16 cellular contexts compared by ENCODE assay signal in genomic region chr22:46580940-46581579, GRCh38. TPM values are rescaled to one million over a fixed set of nuclear protein-coding genes. Genes with fewer than 3 reads are reported as not detected.
DNase-seq lines count a peak whose midpoint lies in the region; ATAC-seq, FAIRE-seq and TF ChIP-seq lines count a peak whose summit lies in the region.
"Had no signal": no experiment of that assay in that cellular context is flagged by ENCODE, and none has a peak within 500 bp of the region (broad histone marks: within the 10 kb centered on the region; RNA-seq: fewer than 3 reads in every experiment).

No MANE protein-coding gene starts in this region.

- H2AK5ac ChIP-seq in H1 (ENCODE audit: low read depth, low read length) = no peak overlapping the region
- no peak overlapping the region for H2AK5ac ChIP-seq in neuronal stem cell (ENCODE audit: low read depth, low read length)

- H4K8ac ChIP-seq in H1 (ENCODE audit: extremely low read depth, insufficient read depth, low read length) = no peak overlapping the region
- no peak overlapping the region for H4K8ac ChIP-seq in neuronal stem cell (ENCODE audit: low read depth, low read length)

- POLR2A ChIA-PET in CD4-positive, alpha-beta T cell (lab: Charles Lee) = no interaction called here
- POLR2A ChIA-PET in H1 (lab: Charles Lee; ENCODE audit: partially characterized antibody) = interaction anchor here (1.5 kb wide), 1 partner anchor 180 kb away, joined by 3 read pairs; no protein-coding TSS in a partner anchor

- H2BK5ac ChIP-seq in H1 (ENCODE audit: low read depth, low read length) (0 out of 2 replicates have a peak overlapping the region, but pooled peaks have one; percentile 35), neuronal stem cell (ENCODE audit: low read length) (no peak overlapping the region)

- no peak for TF ChIP-seq RAD21 in H1 (IDR thresholded peaks at IDR 0.05 in 1 of 2, conservative IDR thresholded peaks at IDR 0.05 in 1 of 2; ENCODE audit: low read depth in 2 of 2, low read length in 2 of 2)

- WGBS in H1 (ENCODE audit: extremely low coverage in 1 of 2, insufficient coverage in 1 of 2, insufficient read length in 1 of 2, insufficient replicate concordance in 2 of 2, low coverage in 1 of 2, low lambda C conversion rate in 2 of 2, missing lambda C conversion rate in 1 of 2), 2 experiments = 94% methylated on average over 11 of the region's 13 CpGs; no CpG with 5 or more reads in 1 of the 2 experiments
- no CpG with 5 or more reads among the region's 13 CpGs for WGBS in neuronal stem cell (ENCODE audit: extremely low coverage in 2 of 2, insufficient read length in 2 of 2, insufficient replicate concordance in 1 of 2), 2 donors

- no peak for ATAC-seq in CD4-positive, alpha-beta T cell (ENCODE audit: poor library complexity)
- no peak for ATAC-seq in GM21619 (IDR thresholded peaks at IDR 0.05; ENCODE audit: unreplicated experiment)

- H3K14ac ChIP-seq in H1 (ENCODE audit: insufficient read length) = no peak overlapping the region
- H3K14ac ChIP-seq in neuronal stem cell (ENCODE audit: low read length) = no peak overlapping the region

- no peak overlapping the region for H3K56ac ChIP-seq in H1 (replicated peaks; ENCODE audit: insufficient read length, low read depth, low read length)

- CTCF ChIA-PET in CD4-positive, alpha-beta T cell (lab: Charles Lee) = no interaction called here
- CTCF ChIA-PET in H1 (lab: Charles Lee; ENCODE audit: partially characterized antibody) = interaction anchor here (0.9 to 1.9 kb wide), 4 partner anchors 9 to 55 kb away, joined by 3 to 7 read pairs (median 4); no protein-coding TSS in a partner anchor

- intact Hi-C loops in CD4-positive, alpha-beta T cell (cut with DNase I, micrococcal nuclease) = no loop called here

- H3K9me3 ChIP-seq in CD4-positive, alpha-beta T cell (ENCODE audit: control insufficient read depth, low read length) = no peaks in the 10 kb centered on the region
- H3K9me3 ChIP-seq in H1 (ENCODE audit: insufficient read depth in 2 of 2, low read depth in 1 of 2, low read length in 1 of 2) (no peaks in the 10 kb centered on the region), neuronal stem cell (replicated peaks in 1 of 2; ENCODE audit: control insufficient read depth in 2 of 2, insufficient read depth in 1 of 2, low read depth in 1 of 2, low read length in 2 of 2) (peaks cover 0 to 2% of the 10 kb centered on the region in 2 donors)
- H3K9me3 ChIP-seq: neutrophil had no signal

- H3K4me1 ChIP-seq in H1 (replicated peaks in 1 of 4; ENCODE audit: control insufficient read depth in 3 of 4, insufficient read depth in 4 of 4, low read length in 3 of 4) = peaks cover 0 to 34% (median 22%) of the 10 kb centered on the region in 4 experiments; a peak in 6 of 7 replicates
- H3K4me1 ChIP-seq in neuronal stem cell (ENCODE audit: control insufficient read depth in 2 of 2, insufficient read depth in 1 of 2, low read depth in 1 of 2, low read length in 2 of 2) = peaks cover 26 to 36% of the 10 kb centered on the region in 2 donors

- H3K27ac Mint-ChIP-seq in CD4-positive, alpha-beta T cell = no peak overlapping the region

- H3K4ac ChIP-seq in H1 (replicated peaks; ENCODE audit: insufficient read length, low read depth, low read length) (no peak overlapping the region), neuronal stem cell (ENCODE audit: low read length) (no peak overlapping the region)

- H3K9ac ChIP-seq in H1 (replicated peaks in 1 of 4; ENCODE audit: extremely low read depth in 1 of 4, low read depth in 3 of 4, low read length in 3 of 4) (no peak overlapping the region), neuronal stem cell (ENCODE audit: low read depth, low read length, poor library complexity) (no peak overlapping the region)

- no peak overlapping the region for H3K27ac ChIP-seq in CD4-positive, alpha-beta T cell (ENCODE audit: low read depth, low read length)
- H3K27ac ChIP-seq in H1 (ENCODE audit: low read depth, low read length) (no peak overlapping the region), neuronal stem cell (replicated peaks; ENCODE audit: low read length) (no peak overlapping the region)
- H3K27ac ChIP-seq: neutrophil had no signal

- H4K91ac ChIP-seq in H1 (replicated peaks; ENCODE audit: insufficient read length, low read length) (no peak overlapping the region), neuronal stem cell (ENCODE audit: low read depth, low read length, poor library complexity) (no peak overlapping the region)

- no peak for TF ChIP-seq CTCF in CD4-positive, alpha-beta T cell (IDR thresholded peaks at IDR 0.05)
- no peak for TF ChIP-seq CTCF in H1 (IDR thresholded peaks at IDR 0.05; ENCODE audit: control extremely low read depth in 1 of 3, insufficient read depth in 1 of 3, low read depth in 1 of 3, low read length in 3 of 3)

- no peaks in the 10 kb centered on the region for H3K27me3 ChIP-seq in CD4-positive, alpha-beta T cell (ENCODE audit: control insufficient read depth, insufficient read depth, low read length)
- H3K27me3 ChIP-seq in H1 (replicated peaks in 1 of 4; ENCODE audit: control insufficient read depth in 3 of 4, extremely low read depth in 1 of 4, insufficient read depth in 3 of 4, low read length in 3 of 4) (peaks cover 0 to 11% (median 5%) of the 10 kb centered on the region in 4 experiments; a peak in 4 of 7 replicates), neuronal stem cell (ENCODE audit: control insufficient read depth in 3 of 3, insufficient read depth in 3 of 3, low read depth in 1 of 3, low read length in 3 of 3) (peaks cover 0 to 30% (median 0%) of the 10 kb centered on the region in 3 experiments)
- H3K27me3 ChIP-seq: neutrophil had no signal

- H2BK20ac ChIP-seq in H1 (ENCODE audit: low read length) = no peak overlapping the region

- peak overlapping the region; percentile 11 for H3K4me3 Mint-ChIP-seq in CD4-positive, alpha-beta T cell

- no peaks in the 10 kb centered on the region for H3K9me3 Mint-ChIP-seq in CD4-positive, alpha-beta T cell

- H3K36me3 Mint-ChIP-seq in CD4-positive, alpha-beta T cell (ENCODE audit: low read depth) = peaks cover 7% of the 10 kb centered on the region

- H3K4me2 ChIP-seq in H1 (ENCODE audit: insufficient read depth in 1 of 2, low read depth in 2 of 2, low read length in 2 of 2) (no peak overlapping the region), neuronal stem cell (ENCODE audit: insufficient read depth, low read length, poor library complexity, severe bottlenecking) (no peak overlapping the region)

- H2AFZ ChIP-seq in H1 (ENCODE audit: low read length) (no peak overlapping the region), neuronal stem cell (ENCODE audit: low read length) (no peak overlapping the region)

- TF ChIP-seq POLR2A in H1 (IDR thresholded peaks at IDR 0.05; ENCODE audit: control extremely low read depth in 1 of 2, low read depth in 2 of 2, low read length in 2 of 2) = no peak

- H3K4me1 Mint-ChIP-seq in CD4-positive, alpha-beta T cell (ENCODE audit: low read depth) = peaks cover 30% of the 10 kb centered on the region

- H3K18ac ChIP-seq in H1 (ENCODE audit: extremely low read depth, low read length) (no peak overlapping the region), neuronal stem cell (ENCODE audit: low read length) (no peak overlapping the region)

- no peak for DNase-seq in CD4-positive, alpha-beta T cell
- DNase-seq in NCI-H2227 (lab: John Stamatoyannopoulos, UW; ENCODE audit: unreplicated experiment) = peak; percentile 90
- no peak for DNase-seq in H1 (ENCODE audit: low read depth in 1 of 2, low spot score in 2 of 2)
- DNase-seq in neuronal stem cell (ENCODE audit: low spot score) = no peak
- no peak for DNase-seq in stimulated activated naive CD4-positive, alpha-beta T cell treated with Interleukin-2 at 50 U/mL for 16 hours (lab: John Stamatoyannopoulos, UW)
- no peak for DNase-seq in cerebellar cortex (ENCODE audit: low spot score)
- DNase-seq in SIG-M5 treated with dmso at 0.1 percent for 504 hours (lab: John Stamatoyannopoulos, UW; ENCODE audit: unreplicated experiment) = no peak
- DNase-seq: activated CD4-positive, alpha-beta T cell treated with anti-CD3 and anti-CD28 coated beads for 4 hours; anterior cingulate cortex; KG1; mesenchymal stem cell; NCI-H1694; NCI-H82 had no signal

- FAIRE-seq in H1 (lab: Jason Lieb, UNC) = no peak

- peaks cover 9% of the 10 kb centered on the region; the same call in 1 of the 2 replicates for H3K23me2 ChIP-seq in H1 (ENCODE audit: low read depth, low read length)

- H3K23ac ChIP-seq in H1 (ENCODE audit: insufficient read length) (no peak overlapping the region), neuronal stem cell (ENCODE audit: low read depth, low read length, poor library complexity) (no peak overlapping the region)

- H3K27me3 Mint-ChIP-seq in CD4-positive, alpha-beta T cell = no peaks in the 10 kb centered on the region

- H3K79me1 ChIP-seq in H1 (ENCODE audit: low read depth, low read length) (peaks cover 16% of the 10 kb centered on the region), neuronal stem cell (ENCODE audit: low read depth, low read length) (peaks cover 11% of the 10 kb centered on the region)

- peaks cover 0 to 6% of the 10 kb centered on the region in 2 experiments; a peak in 1 of 4 replicates for H3K79me2 ChIP-seq in H1 (ENCODE audit: control insufficient read depth in 1 of 2, insufficient read depth in 2 of 2, low read length in 2 of 2)

- no peak for TF ChIP-seq EP300 in H1 (IDR thresholded peaks at IDR 0.05; ENCODE audit: borderline replicate concordance in 1 of 2, low read depth in 2 of 2, low read length in 2 of 2)

- H4K20me1 ChIP-seq in H1 (replicated peaks in 1 of 2; ENCODE audit: control insufficient read depth in 1 of 2, insufficient read depth in 2 of 2, low read length in 2 of 2) = peaks cover 1 to 21% of the 10 kb centered on the region in 2 experiments

- no peak overlapping the region for H2BK120ac ChIP-seq in H1 (replicated peaks; ENCODE audit: low read depth, low read length)
- H2BK120ac ChIP-seq in neuronal stem cell (ENCODE audit: low read depth, low read length) = peak overlapping the region; percentile 42

- no peak overlapping the region for H3K4me3 ChIP-seq in H1 (ENCODE audit: extremely low read depth in 1 of 4, insufficient read depth in 2 of 4, low read depth in 3 of 4, low read length in 4 of 4)
- no peak overlapping the region for H3K4me3 ChIP-seq in neuronal stem cell (ENCODE audit: low read length in 2 of 2)
- H3K4me3 ChIP-seq: skin epidermis had no signal

- no peak overlapping the region for H2BK15ac ChIP-seq in H1 (ENCODE audit: low read length)
- no peak overlapping the region for H2BK15ac ChIP-seq in neuronal stem cell (ENCODE audit: low read length)

- H4K5ac ChIP-seq in H1 (ENCODE audit: insufficient read length, low read depth, low read length) = no peak overlapping the region

- no peaks in the 10 kb centered on the region for H3K36me3 ChIP-seq in H1 (ENCODE audit: control insufficient read depth in 2 of 4, insufficient read depth in 4 of 4, low read length in 3 of 4)
- H3K36me3 ChIP-seq in neuronal stem cell (replicated peaks in 1 of 2; ENCODE audit: control insufficient read depth in 2 of 2, insufficient read depth in 2 of 2, low read length in 2 of 2) = no peaks in the 10 kb centered on the region
- H3K36me3 ChIP-seq: neutrophil had no signal

- H2BK12ac ChIP-seq in H1 (ENCODE audit: low read depth, low read length) (no peak overlapping the region), neuronal stem cell (ENCODE audit: low read length) (no peak overlapping the region)

RNA-seq across cellular contexts. Expression of gene GRAMD4, which starts 39.1 kb away (rescaled TPM):
- 10 to 100 TPM; 13.9 to 15.6 TPM for total RNA-seq in CD4-positive, alpha-beta T cell
- 20.5 and 25.6 TPM in 2 replicates for total RNA-seq in H1 (2021; fragmentation: NEBNext Ultra II Directional; extraction: Animal tissue kit (Norgen Biotek cat#: 25700))
- 7.9 and 8.6 TPM in 2 replicates for polyA plus RNA-seq in H1 (2011; rRNA removed)
- 9.2 TPM for polyA plus RNA-seq in H1 (2011; cell fraction: cytosol; rRNA removed)
- polyA plus RNA-seq in H1 (2011; cell fraction: nucleus; rRNA removed) = 18.3 TPM
- 14.3 to 23.8 TPM (median 16.0 TPM) in 4 replicates for polyA plus RNA-seq in H1 (2012, experiment 1 of 2)
- polyA plus RNA-seq in H1 (2012, experiment 2 of 2) = 5.4 TPM
- 10.3 TPM for polyA plus RNA-seq in H1 (2013, experiment 1 of 2)
- 9.8 TPM for polyA plus RNA-seq in H1 (2013, experiment 2 of 2)
- polyA minus RNA-seq in H1 (2011; rRNA and poly(A)+ RNA removed) = 12.8 and 15.9 TPM in 2 replicates
- polyA minus RNA-seq in H1 (2011; cell fraction: cytosol; rRNA and poly(A)+ RNA removed) = 8.7 TPM
- polyA minus RNA-seq in H1 (2011; cell fraction: nucleus; rRNA and poly(A)+ RNA removed) = 8.7 TPM
- 13.1 TPM for polyA plus RNA-seq in neuronal stem cell (2013, experiment 1 of 2)
- 11.3 TPM for polyA plus RNA-seq in neuronal stem cell (2013, experiment 2 of 2)

RNA-seq across cellular contexts. Expression of gene CELSR1, which starts 43.6 kb away (rescaled TPM):
- total RNA-seq in CD4-positive, alpha-beta T cell = 1 to 10 TPM; 1.0 to 1.1 TPM
- total RNA-seq in H1 (2021; fragmentation: NEBNext Ultra II Directional; extraction: Animal tissue kit (Norgen Biotek cat#: 25700)) = 12.2 and 12.4 TPM in 2 replicates
- polyA plus RNA-seq in H1 (2011; rRNA removed) = 9.0 and 16.4 TPM in 2 replicates
- 9.1 TPM for polyA plus RNA-seq in H1 (2011; cell fraction: cytosol; rRNA removed)
- polyA plus RNA-seq in H1 (2011; cell fraction: nucleus; rRNA removed) = 36.2 TPM
- 8.8 to 12.1 TPM (median 10.3 TPM) in 4 replicates for polyA plus RNA-seq in H1 (2012, experiment 1 of 2)
- polyA plus RNA-seq in H1 (2012, experiment 2 of 2) = 7.3 TPM
- 10.4 TPM for polyA plus RNA-seq in H1 (2013, experiment 1 of 2)
- polyA plus RNA-seq in H1 (2013, experiment 2 of 2) = 9.5 TPM
- polyA minus RNA-seq in H1 (2011; rRNA and poly(A)+ RNA removed) = 22.5 and 24.2 TPM in 2 replicates
- 13.4 TPM for polyA minus RNA-seq in H1 (2011; cell fraction: cytosol; rRNA and poly(A)+ RNA removed)
- 38.4 TPM for polyA minus RNA-seq in H1 (2011; cell fraction: nucleus; rRNA and poly(A)+ RNA removed)
- polyA plus RNA-seq in neuronal stem cell (2013, experiment 1 of 2) = 6.6 TPM
- polyA plus RNA-seq in neuronal stem cell (2013, experiment 2 of 2) = 7.3 TPM
